Comparison of ENCODE assay signal across 9 cellular contexts in the genomic region with DNA sequence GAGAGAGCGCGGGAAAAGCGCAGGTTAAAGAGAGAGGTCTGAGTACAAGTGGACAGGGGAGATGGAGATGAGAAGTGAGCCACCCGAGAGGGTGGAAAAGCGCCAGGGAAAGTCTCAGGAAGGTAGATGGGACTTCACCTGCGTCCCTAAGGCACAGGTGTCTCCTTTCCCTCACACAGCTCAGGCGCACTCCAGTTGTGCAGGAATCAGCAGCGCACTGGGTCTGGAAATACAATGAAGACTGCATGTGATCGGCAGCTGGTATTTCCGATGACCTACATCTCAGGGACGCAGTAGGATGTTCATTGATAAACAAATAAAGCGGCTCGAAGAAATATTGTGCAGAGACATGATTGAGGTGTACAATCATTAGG. TPM values are rescaled to one million over a fixed set of nuclear protein-coding genes. Genes with fewer than 3 reads are reported as not detected.
A peak's percentile ranks its signal among the peaks of the same experiment; 100 is the strongest.
DNase-seq lines count a peak whose midpoint lies in the region; ATAC-seq, FAIRE-seq and TF ChIP-seq lines count a peak whose summit lies in the region.
"Had no signal": no experiment of that assay in that cellular context is flagged by ENCODE, and none has a peak within 500 bp of the region (broad histone marks: within the 10 kb centered on the region; RNA-seq: fewer than 3 reads in every experiment).

No MANE protein-coding gene starts in this region.

- ATAC-seq in GM19397 (IDR thresholded peaks at IDR 0.05; ENCODE audit: unreplicated experiment), result peak; percentile 2
- ATAC-seq in HG03064 (IDR thresholded peaks at IDR 0.05; ENCODE audit: low read depth, unreplicated experiment), result peak; percentile 8
- ATAC-seq in HG02623 (IDR thresholded peaks at IDR 0.05; ENCODE audit: unreplicated experiment), result no peak

- FAIRE-seq in GM12892 (lab: Jason Lieb, UNC), result no peak

- H3K27ac ChIP-seq in skeletal muscle tissue (ENCODE audit: low read depth, low read length), result no peak overlapping the region

- no peak for TF ChIP-seq POLR2A in GM12892 (IDR thresholded peaks at IDR 0.05; ENCODE audit: low read depth, low read length)

- H3K4me1 ChIP-seq in endocrine pancreas (ENCODE audit: control insufficient read depth, insufficient read depth, low read length) (peaks cover 3% of the 10 kb centered on the region), skeletal muscle tissue (ENCODE audit: control insufficient read depth in 3 of 3, insufficient read depth in 3 of 3, low read length in 3 of 3) (peaks cover 0 to 5% (median 0%) of the 10 kb centered on the region in 3 donors)

- no peaks in the 10 kb centered on the region for H3K9me3 ChIP-seq in endocrine pancreas (ENCODE audit: control insufficient read depth, low read length)
- no peaks in the 10 kb centered on the region for H3K9me3 ChIP-seq in skeletal muscle tissue (ENCODE audit: control insufficient read depth in 3 of 3, low read length in 3 of 3)

- no peaks in the 10 kb centered on the region for H3K36me3 ChIP-seq in endocrine pancreas (ENCODE audit: control insufficient read depth, insufficient read depth, low read length)
- no peaks in the 10 kb centered on the region for H3K36me3 ChIP-seq in skeletal muscle tissue (ENCODE audit: control insufficient read depth in 3 of 3, insufficient read depth in 3 of 3, low read length in 3 of 3)

- H3K27me3 ChIP-seq in endocrine pancreas (ENCODE audit: control insufficient read depth, insufficient read depth, low read length), result peaks cover 4% of the 10 kb centered on the region
- peaks cover 0 to 11% (median 10%) of the 10 kb centered on the region in 3 donors for H3K27me3 ChIP-seq in skeletal muscle tissue (ENCODE audit: control insufficient read depth in 3 of 3, insufficient read depth in 3 of 3, low read length in 3 of 3)

- H3K4me3 ChIP-seq in endocrine pancreas (ENCODE audit: control insufficient read depth, insufficient read depth, low read length), result peak overlapping the region; percentile 15
- H3K4me3 ChIP-seq in skeletal muscle tissue (ENCODE audit: low read length in 3 of 3), result peak overlapping the region; percentile 49 to 59 (median 59)

- H3K9ac ChIP-seq in endocrine pancreas (ENCODE audit: control insufficient read depth, insufficient read depth, low read length) (no peak overlapping the region), skeletal muscle tissue (ENCODE audit: low read depth in 1 of 3, low read length in 3 of 3) (no peak overlapping the region)

- DNase-seq in GM12892 (ENCODE audit: insufficient read length) (no peak), ureter (ENCODE audit: low spot score) (no peak)
- no peak for DNase-seq in stimulated activated naive CD4-positive, alpha-beta T cell treated with Interleukin-2 at 50 U/mL for 16 hours (lab: John Stamatoyannopoulos, UW)
- DNase-seq: effector CD8-positive, alpha-beta T cell had no signal

RNA-seq across cellular contexts. Expression of a gene that starts 0.4 kb away (rescaled TPM):
- total RNA-seq in skeletal muscle tissue (under 0.01 TPM), ureter (0.89 TPM)
- not detected for polyA plus RNA-seq in GM12892 (2012; ENCODE audit: missing spikeins)
